ENCODE assay signal across 8 cellular contexts in genomic region chr2:105521176-105521575, GRCh38.
A peak's percentile ranks its signal among the peaks of the same experiment; 100 is the strongest.
DNase-seq lines count a peak whose midpoint lies in the region; ATAC-seq, FAIRE-seq and TF ChIP-seq lines count a peak whose summit lies in the region.

No MANE protein-coding gene starts in this region.

- TF ChIP-seq POLR2A in heart left ventricle (IDR thresholded peaks at IDR 0.05) = no peak
- no peak for TF ChIP-seq POLR2A in upper lobe of left lung (IDR thresholded peaks at IDR 0.05)

- H3K36me3 ChIP-seq in heart left ventricle (no peaks in the 10 kb centered on the region), upper lobe of left lung (no peaks in the 10 kb centered on the region)

- 9 to 18% (median 11%) methylated on average over 1 of the region's 1 CpG for WGBS in heart left ventricle, 4 donors
- 5 to 12% methylated on average over 1 of the region's 1 CpG for WGBS in upper lobe of left lung, 2 donors

- H3K4me3 ChIP-seq in heart left ventricle (no peak overlapping the region), upper lobe of left lung (no peak overlapping the region)

- H3K4me1 ChIP-seq in heart left ventricle (peaks cover 0 to 39% (median 19%) of the 10 kb centered on the region in 12 donors), upper lobe of left lung (peaks cover 0 to 7% (median 3%) of the 10 kb centered on the region in 4 donors)

- no peaks in the 10 kb centered on the region for H3K9me3 Mint-ChIP-seq in activated naive CD4-positive, alpha-beta T cell treated with anti-CD3 and anti-CD28 coated beads, Interleukin-2, amount 50 U/mL, for 72 hours

- H3K9me3 ChIP-seq in heart left ventricle (no peaks in the 10 kb centered on the region), upper lobe of left lung (no peaks in the 10 kb centered on the region)

- ATAC-seq in heart left ventricle = no peak
- no peak for ATAC-seq in Right ventricle myocardium superior (ENCODE audit: poor library complexity)
- no peak for ATAC-seq in upper lobe of left lung (ENCODE audit: low FRiP score in 2 of 2)
- no peak for ATAC-seq in activated naive CD4-positive, alpha-beta T cell treated with anti-CD3 and anti-CD28 coated beads, Interleukin-2, amount 50 U/mL, for 72 hours

- TF ChIP-seq CTCF in heart left ventricle (IDR thresholded peaks at IDR 0.05) = peak; percentile 44 to 74 (median 64)
- TF ChIP-seq CTCF in upper lobe of left lung (IDR thresholded peaks at IDR 0.05) = peak in 5 of 6 experiments; percentile 34 to 47 (median 38)

- FAIRE-seq in frontal cortex (lab: Jason Lieb, UNC) = peak; percentile 67

- no peaks in the 10 kb centered on the region for H3K36me3 Mint-ChIP-seq in activated naive CD4-positive, alpha-beta T cell treated with anti-CD3 and anti-CD28 coated beads, Interleukin-2, amount 50 U/mL, for 72 hours

- intact Hi-C loops in heart left ventricle (cut with DNase I) (loop anchor here in 8 of 10 donors (1.0 to 10.0 kb wide), 8 partner anchors 150 to 406 kb away; no protein-coding TSS in a partner anchor), Right ventricle myocardium superior (cut with DNase I) (loop anchor here (5.0 kb wide), 1 partner anchor 149 kb away; no protein-coding TSS in a partner anchor)

- DNase-seq in heart left ventricle (no peak), Right ventricle myocardium superior (no peak), RPMI7951 (ENCODE audit: low read depth) (peak; percentile 33), frontal cortex (ENCODE audit: low spot score in 2 of 2) (peak; percentile 28 to 52), upper lobe of left lung (no peak), Ammon's horn (ENCODE audit: low spot score) (no peak)
- no peak for DNase-seq in activated CD4-positive, alpha-beta T cell treated with anti-CD3 and anti-CD28 coated beads for 1 hour
- no peak for DNase-seq in activated naive CD4-positive, alpha-beta T cell treated with anti-CD3 and anti-CD28 coated beads, Interleukin-2, amount 50 U/mL, for 72 hours (ENCODE audit: low spot score in 2 of 2)

- H3K27me3 ChIP-seq in heart left ventricle (no peaks in the 10 kb centered on the region), upper lobe of left lung (no peaks in the 10 kb centered on the region)

- no peak for TF ChIP-seq EP300 in upper lobe of left lung (IDR thresholded peaks at IDR 0.05)

- H3K27ac Mint-ChIP-seq in activated naive CD4-positive, alpha-beta T cell treated with anti-CD3 and anti-CD28 coated beads, Interleukin-2, amount 50 U/mL, for 72 hours = no peak overlapping the region

- H3K27ac ChIP-seq in heart left ventricle (peak overlapping the region in 6 of 12 donors; percentile 28 to 89 (median 42)), upper lobe of left lung (no peak overlapping the region)

Comparison
In these comparisons a context has a peak if more than half of its experiments do, and no peak if none do; other contexts are left out.
1. DNase-seq: peak in RPMI7951 (single experiment) and frontal cortex (2 of 2); none in heart left ventricle (0 of 5), Right ventricle myocardium superior (single experiment), upper lobe of left lung (0 of 2), activated CD4-positive, alpha-beta T cell treated with anti-CD3 and anti-CD28 coated beads for 1 hour (single experiment), activated naive CD4-positive, alpha-beta T cell treated with anti-CD3 and anti-CD28 coated beads, Interleukin-2, amount 50 U/mL, for 72 hours (0 of 2) and Ammon's horn (single experiment).